In the genomic region with DNA sequence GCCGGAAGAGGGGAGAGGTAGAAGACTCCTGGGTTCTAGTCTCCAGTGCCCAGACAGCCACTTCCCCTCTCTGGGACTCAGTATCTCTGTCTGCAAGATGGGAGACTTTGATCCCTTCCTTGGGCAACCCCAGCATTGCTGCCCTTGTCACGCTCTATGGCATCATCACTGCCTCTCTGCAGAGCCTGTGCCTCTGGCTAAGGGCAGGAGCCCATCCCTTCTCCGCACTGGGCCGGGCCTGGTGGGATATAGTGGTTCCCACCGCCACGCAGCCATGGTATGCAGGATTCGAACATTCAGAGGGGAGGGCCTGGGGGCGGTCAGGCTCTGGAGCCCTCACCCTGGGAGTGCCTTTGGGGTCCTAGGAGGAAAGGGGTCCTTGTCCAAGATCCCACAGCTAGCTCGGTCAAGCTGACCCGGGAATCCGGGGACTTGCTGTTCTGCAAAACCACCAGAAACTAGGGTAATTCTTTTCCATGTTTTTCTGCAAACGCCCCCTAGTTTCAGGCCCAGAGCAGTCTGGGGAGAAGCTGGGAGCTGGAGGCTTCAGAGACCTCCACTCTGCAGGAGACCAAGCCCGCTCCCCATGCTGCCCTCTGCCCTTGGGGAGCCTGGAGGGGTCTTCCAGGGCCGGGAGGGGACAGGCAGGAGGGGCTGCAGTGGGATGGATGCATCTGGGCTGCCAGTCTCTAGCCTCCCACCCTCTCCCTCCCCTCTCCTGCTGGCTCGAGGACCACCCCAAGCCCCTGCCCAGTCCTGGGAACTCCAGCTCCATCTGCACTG, we compare ENCODE assay signal across 9 cellular contexts. TPM values are rescaled to one million over a fixed set of nuclear protein-coding genes. Genes with fewer than 3 reads are reported as not detected.
DNase-seq lines count a peak whose midpoint lies in the region; ATAC-seq and TF ChIP-seq lines count a peak whose summit lies in the region.
"Had no signal": no experiment of that assay in that cellular context is flagged by ENCODE, and none has a peak within 500 bp of the region (broad histone marks: within the 10 kb centered on the region; RNA-seq: fewer than 3 reads in every experiment).

No MANE protein-coding gene starts in this region.

- H3K36me3 ChIP-seq in HUES48 (ENCODE audit: control insufficient read depth, insufficient read depth, low read length) (no peaks in the 10 kb centered on the region), mesenchymal stem cell (ENCODE audit: control insufficient read depth in 1 of 2, insufficient read depth in 2 of 2, low read depth in 1 of 2, low read length in 2 of 2) (no peaks in the 10 kb centered on the region), stomach smooth muscle (ENCODE audit: control insufficient read depth in 2 of 2, insufficient read depth in 2 of 2, low read length in 2 of 2) (no peaks in the 10 kb centered on the region)

- peak overlapping the region; percentile 92 for H2BK5ac ChIP-seq in mesenchymal stem cell (ENCODE audit: low read depth, low read length, poor library complexity, severe bottlenecking)

- peak overlapping the region; percentile 93 for H2BK120ac ChIP-seq in mesenchymal stem cell (ENCODE audit: low read depth, low read length)

- no peak overlapping the region for H3K4me3 Mint-ChIP-seq in chondrocyte (ENCODE audit: unreplicated experiment)
- H3K4me3 Mint-ChIP-seq: brain had no signal

- H2BK15ac ChIP-seq in mesenchymal stem cell (ENCODE audit: low read depth, poor library complexity, severe bottlenecking), result peak overlapping the region; percentile 99

- H3K79me1 ChIP-seq in mesenchymal stem cell (replicated peaks; ENCODE audit: low read length, poor library complexity, severe bottlenecking), result peaks cover 3% of the 10 kb centered on the region

- H3K27ac Mint-ChIP-seq in chondrocyte (ENCODE audit: unreplicated experiment), result peak overlapping the region; percentile 61

- peak overlapping the region; percentile 97 for H4K91ac ChIP-seq in mesenchymal stem cell (ENCODE audit: low read length)

- DNase-seq in chondrocyte (ENCODE audit: low spot score) (peak; percentile 87), mesenchymal stem cell (peak; percentile 47), iPS-NIHi7 (ENCODE audit: extremely low spot score) (no peak)

- H3K4me1 Mint-ChIP-seq in chondrocyte (ENCODE audit: low read depth), result peaks cover 41% of the 10 kb centered on the region

- H2BK12ac ChIP-seq in mesenchymal stem cell (ENCODE audit: low read length in 2 of 2), result peak overlapping the region; percentile 57 to 99

- H3K9me3 Mint-ChIP-seq in chondrocyte (ENCODE audit: low read depth), result peaks cover 2% of the 10 kb centered on the region

- peak overlapping the region in 1 of 2 experiments; percentile 19 for H3K14ac ChIP-seq in mesenchymal stem cell (ENCODE audit: low read length in 2 of 2)

- peaks cover 45% of the 10 kb centered on the region for H3K4me1 ChIP-seq in HUES48 (ENCODE audit: control insufficient read depth, insufficient read depth, low read length)
- peaks cover 53% of the 10 kb centered on the region for H3K4me1 ChIP-seq in mesenchymal stem cell (ENCODE audit: control insufficient read depth, insufficient read depth, low read depth, low read length)
- H3K4me1 ChIP-seq in stomach smooth muscle (ENCODE audit: control insufficient read depth, insufficient read depth, low read length), result peaks cover 48% of the 10 kb centered on the region

- WGBS in mesenchymal stem cell, result 79% methylated on average over 14 of the region's 15 CpGs

- ATAC-seq in GM19328 (IDR thresholded peaks at IDR 0.05; ENCODE audit: unreplicated experiment) (no peak), GM21737 (IDR thresholded peaks at IDR 0.05; ENCODE audit: unreplicated experiment) (no peak), GM18505 (IDR thresholded peaks at IDR 0.05; ENCODE audit: unreplicated experiment) (no peak)

- H3K4me2 ChIP-seq in mesenchymal stem cell (ENCODE audit: low read length, poor library complexity, severe bottlenecking), result no peak overlapping the region

- peak overlapping the region; percentile 50 for H3K9ac ChIP-seq in HUES48 (ENCODE audit: low read depth, low read length)
- no peak overlapping the region for H3K9ac ChIP-seq in mesenchymal stem cell (ENCODE audit: low read length)
- H3K9ac ChIP-seq in stomach smooth muscle (ENCODE audit: low read length in 2 of 2), result no peak overlapping the region

- H3K27ac ChIP-seq in HUES48 (ENCODE audit: low read depth, low read length), result peak overlapping the region; percentile 94
- H3K27ac ChIP-seq in mesenchymal stem cell (ENCODE audit: low read length, poor library complexity, severe bottlenecking), result peak overlapping the region; percentile 89
- H3K27ac ChIP-seq in stomach smooth muscle (ENCODE audit: low read length), result peak overlapping the region; percentile 46

- no peak overlapping the region for H2AFZ ChIP-seq in mesenchymal stem cell (ENCODE audit: low read depth, low read length)

- TF ChIP-seq POLR2A in GM18505 (IDR thresholded peaks at IDR 0.05; ENCODE audit: borderline replicate concordance, extremely low read depth, insufficient read depth, insufficient read length), result no peak

- H3K4me3 ChIP-seq in HUES48 (ENCODE audit: low read depth, low read length) (no peak overlapping the region), mesenchymal stem cell (ENCODE audit: insufficient read depth in 1 of 2, low read depth in 1 of 2, low read length in 2 of 2) (no peak overlapping the region), stomach smooth muscle (ENCODE audit: low read length in 2 of 2) (peak overlapping the region in 1 of 2 donors; percentile 54)

- no peaks in the 10 kb centered on the region for H3K36me3 Mint-ChIP-seq in chondrocyte (ENCODE audit: low read depth)
- H3K36me3 Mint-ChIP-seq: brain had no signal

- H2AK5ac ChIP-seq in mesenchymal stem cell (ENCODE audit: low read length, severe bottlenecking), result peak overlapping the region; percentile 100

- H3K27me3 ChIP-seq in HUES48 (ENCODE audit: control insufficient read depth, insufficient read depth, low read length) (no peaks in the 10 kb centered on the region), mesenchymal stem cell (ENCODE audit: control insufficient read depth in 1 of 2, insufficient read depth in 1 of 2, low read length in 2 of 2) (no peaks in the 10 kb centered on the region), stomach smooth muscle (ENCODE audit: control insufficient read depth in 1 of 2, insufficient read depth in 2 of 2, low read length in 2 of 2) (no peaks in the 10 kb centered on the region)

- no peaks in the 10 kb centered on the region for H3K27me3 Mint-ChIP-seq in chondrocyte (ENCODE audit: low read depth)

- H3K9me3 ChIP-seq in HUES48 (ENCODE audit: control insufficient read depth, insufficient read depth, low read length) (no peaks in the 10 kb centered on the region), mesenchymal stem cell (ENCODE audit: control insufficient read depth, low read length) (peaks cover 4% of the 10 kb centered on the region), stomach smooth muscle (ENCODE audit: control insufficient read depth in 2 of 2, low read length in 2 of 2) (peaks cover 0 to 4% of the 10 kb centered on the region in 2 donors)

- no peak overlapping the region for H3K23ac ChIP-seq in mesenchymal stem cell (ENCODE audit: low read length in 2 of 2)

- peak overlapping the region; percentile 95 for H4K8ac ChIP-seq in mesenchymal stem cell (ENCODE audit: low read length)

- H3K4ac ChIP-seq in mesenchymal stem cell (ENCODE audit: low read depth in 1 of 2, low read length in 2 of 2), result peak overlapping the region; percentile 5 to 93

- TF ChIP-seq CTCF in chondrocyte (IDR thresholded peaks at IDR 0.05), result no peak

- peak overlapping the region; percentile 93 to 98 for H3K18ac ChIP-seq in mesenchymal stem cell (ENCODE audit: low read depth in 1 of 2, low read length in 2 of 2)

RNA-seq across cellular contexts. Expression of a gene that starts 24.4 kb away (rescaled TPM):
- 3.6 to 6.9 TPM (median 4.7 TPM) in 3 replicates for total RNA-seq in chondrocyte
- polyA plus RNA-seq in mesenchymal stem cell (2013, experiment 1 of 2), result 2.0 TPM
- 1.6 TPM for polyA plus RNA-seq in mesenchymal stem cell (2013, experiment 2 of 2)
